20 cellular contexts compared by ENCODE assay signal in the genomic region with DNA sequence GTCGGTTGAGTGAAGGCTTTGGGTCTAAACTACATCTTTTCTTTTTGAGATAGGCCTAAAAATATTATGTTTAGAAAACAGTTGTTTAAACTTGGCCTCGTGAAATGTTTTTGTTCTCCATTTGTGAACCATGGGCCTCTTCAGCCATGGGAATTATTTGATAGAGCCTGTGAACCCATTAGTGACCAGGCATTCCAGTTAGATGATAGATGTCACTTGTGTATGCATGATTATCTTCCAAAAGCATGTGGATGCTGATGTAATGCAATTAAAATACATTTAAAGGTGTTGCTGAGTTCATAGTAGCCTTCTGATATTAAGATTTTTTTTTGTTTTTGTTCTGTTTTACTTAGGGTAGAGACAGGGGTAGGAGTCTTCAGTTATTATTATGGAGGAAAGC. TPM values are rescaled to one million over a fixed set of nuclear protein-coding genes. Genes with fewer than 3 reads are reported as not detected.
DNase-seq lines count a peak whose midpoint lies in the region; ATAC-seq, FAIRE-seq and TF ChIP-seq lines count a peak whose summit lies in the region.
"Had no signal": no experiment of that assay in that cellular context is flagged by ENCODE, and none has a peak within 500 bp of the region (broad histone marks: within the 10 kb centered on the region; RNA-seq: fewer than 3 reads in every experiment).

No MANE protein-coding gene starts in this region.

- no peaks in the 10 kb centered on the region for H3K9me3 Mint-ChIP-seq in MCF 10A (ENCODE audit: unreplicated experiment)
- H3K9me3 Mint-ChIP-seq: activated naive CD8-positive, alpha-beta T cell treated with anti-CD3 and anti-CD28 coated beads, Interleukin-2, amount 10 ng/mL, durations not matched to agents 7 days and 5 days; H9; T-cell had no signal

- BruUV-seq in MCF 10A (replicated peaks; lab: Mats Ljungman, UMichigan) (no TSS peak), mammary epithelial cell (replicated peaks; lab: Mats Ljungman, UMichigan) (no TSS peak), K562 (replicated peaks; lab: Mats Ljungman, UMichigan) (no TSS peak)

- dilution Hi-C loops in mammary epithelial cell (cut with HindIII; ENCODE audit: low sequenced_read_pairs), result no loop called here

- in situ Hi-C loops in mammary epithelial cell (cut with MboI; ENCODE audit: low sequenced_read_pairs in 2 of 2), result no loop called here
- in situ Hi-C loops in K562 (cut with MboI), result no loop called here
- in situ Hi-C loops in transverse colon (cut with MboI; ENCODE audit: low pct_ligation_motif_present in 1 of 4, low pct_unique_long_range_greater_than_20kb in 1 of 4, low sequenced_read_pairs in 3 of 4), result no loop called here

- H3K79me2 ChIP-seq in mammary epithelial cell (ENCODE audit: insufficient read depth, low read length) (peaks cover 35% of the 10 kb centered on the region), K562 (ENCODE audit: control insufficient read depth, insufficient read depth, low read length) (peaks cover 73% of the 10 kb centered on the region)

- POLR2A ChIA-PET in MCF 10A (lab: Yijun Ruan, JAX) (interaction anchor here (1.0 kb wide), 2 partner anchors 15 to 33 kb away, joined by 3 read pairs; partner anchors contain the start of gene CPEB4), K562 (lab: Yijun Ruan, JAX) (interaction anchor here (1.0 kb wide), 1 partner anchor 81 kb away, joined by 4 read pairs; no protein-coding TSS in a partner anchor)

- TF ChIP-seq CTCF in MCF 10A (IDR thresholded peaks at IDR 0.05; ENCODE audit: unreplicated experiment) (no peak), mammary epithelial cell (conservative IDR thresholded peaks at IDR 0.05 in 1 of 2, IDR thresholded peaks at IDR 0.05 in 1 of 2; ENCODE audit: extremely low read depth in 1 of 2, insufficient read depth in 1 of 2, low read depth in 1 of 2, low read length in 2 of 2) (no peak), K562 (IDR thresholded peaks at IDR 0.05 in 2 of 3, conservative IDR thresholded peaks at IDR 0.05 in 1 of 3; ENCODE audit: insufficient read depth in 2 of 3, low read depth in 1 of 3, low read length in 3 of 3) (no peak), transverse colon (IDR thresholded peaks at IDR 0.05) (no peak)

- peak overlapping the region; percentile 82 for H3K27ac Mint-ChIP-seq in MCF 10A (ENCODE audit: low read depth, unreplicated experiment)
- H3K27ac Mint-ChIP-seq: activated naive CD8-positive, alpha-beta T cell treated with anti-CD3 and anti-CD28 coated beads, Interleukin-2, amount 10 ng/mL, durations not matched to agents 7 days and 5 days; H9; T-cell had no signal

- no peak for TF ChIP-seq RAD21 in K562 (CRISPR knock-in tag; conservative IDR thresholded peaks at IDR 0.05 in 1 of 2, IDR thresholded peaks at IDR 0.05 in 1 of 2)

- CTCF ChIA-PET in MCF 10A (lab: Yijun Ruan, JAX) (no interaction called here), mammary epithelial cell (lab: Charles Lee; ENCODE audit: low non-redundant PET) (interaction anchor here (0.6 kb wide), 1 partner anchor 312 kb away, joined by 3 read pairs; no protein-coding TSS in a partner anchor), K562 (lab: Yijun Ruan, JAX; ENCODE audit: low intra/inter-chr PET ratio) (no interaction called here)

- H3K4me1 ChIP-seq in mammary epithelial cell (ENCODE audit: insufficient read depth, low read length), result peaks cover 16% of the 10 kb centered on the region
- peaks cover 5 to 33% of the 10 kb centered on the region in 2 experiments; a peak in 4 of 5 replicates for H3K4me1 ChIP-seq in K562 (replicated peaks in 1 of 2; ENCODE audit: control insufficient read depth in 2 of 2, insufficient read depth in 2 of 2, low read length in 2 of 2)
- H3K4me1 ChIP-seq in transverse colon, result peaks cover 45 to 80% (median 53%) of the 10 kb centered on the region in 4 donors

- TF ChIP-seq POLR2A in K562 (conservative IDR thresholded peaks at IDR 0.05) (no peak), transverse colon (IDR thresholded peaks at IDR 0.05) (no peak)

- no peak overlapping the region for H2AFZ ChIP-seq in mammary epithelial cell (ENCODE audit: low read depth, low read length)
- H2AFZ ChIP-seq in K562 (ENCODE audit: low read depth, low read length), result no peak overlapping the region

- H4K20me1 ChIP-seq in mammary epithelial cell (ENCODE audit: insufficient read depth, low read length), result no peaks in the 10 kb centered on the region
- no peaks in the 10 kb centered on the region; the same call in 1 of the 2 replicates for H4K20me1 ChIP-seq in K562 (replicated peaks; ENCODE audit: control insufficient read depth, insufficient read depth, low read length)

- H3K9me3 ChIP-seq in mammary epithelial cell (replicated peaks; ENCODE audit: insufficient read depth, low read length) (no peaks in the 10 kb centered on the region), K562 (replicated peaks; ENCODE audit: control insufficient read depth, insufficient read depth, low read depth, low read length) (no peaks in the 10 kb centered on the region), transverse colon (no peaks in the 10 kb centered on the region)
- H3K9me3 ChIP-seq: colonic mucosa, ovary had no signal

- H3K27me3 ChIP-seq in mammary epithelial cell (ENCODE audit: insufficient read depth, low read length) (no peaks in the 10 kb centered on the region), K562 (ENCODE audit: control insufficient read depth in 2 of 2, insufficient read depth in 2 of 2, low read length in 2 of 2) (no peaks in the 10 kb centered on the region), transverse colon (no peaks in the 10 kb centered on the region)
- H3K27me3 ChIP-seq: colonic mucosa, ovary had no signal

- H3K27ac ChIP-seq in mammary epithelial cell (ENCODE audit: insufficient read depth, low read depth, low read length), result no peak overlapping the region
- H3K27ac ChIP-seq in K562 (ENCODE audit: extremely low read depth, low read depth, low read length), result no peak overlapping the region
- H3K27ac ChIP-seq in transverse colon, result peak overlapping the region; percentile 81 to 90 (median 86)
- H3K27ac ChIP-seq: colonic mucosa had no signal

- no peak overlapping the region for H3K4me3 Mint-ChIP-seq in MCF 10A (ENCODE audit: unreplicated experiment)
- H3K4me3 Mint-ChIP-seq: activated naive CD8-positive, alpha-beta T cell treated with anti-CD3 and anti-CD28 coated beads, Interleukin-2, amount 10 ng/mL, durations not matched to agents 7 days and 5 days; H9; T-cell had no signal

- H3K9ac ChIP-seq in mammary epithelial cell (ENCODE audit: insufficient read depth, low read length) (no peak overlapping the region), K562 (ENCODE audit: insufficient read depth in 1 of 2, low read depth in 2 of 2, low read length in 2 of 2) (no peak overlapping the region)

- DNase-seq in MCF 10A (ENCODE audit: unreplicated experiment) (no peak), mammary epithelial cell (no peak), K562 (ENCODE audit: extremely low read depth in 1 of 4, low spot score in 3 of 4) (no peak), myocyte (ENCODE audit: low read depth) (peak; percentile 61), transverse colon (no peak), anterior cingulate cortex (lab: John Stamatoyannopoulos, UW) (no peak), NCI-H2196 (lab: John Stamatoyannopoulos, UW; ENCODE audit: unreplicated experiment) (no peak), amygdala (lab: John Stamatoyannopoulos, UW) (no peak)
- DNase-seq: activated naive CD8-positive, alpha-beta T cell treated with anti-CD3 and anti-CD28 coated beads, Interleukin-2, amount 10 ng/mL, durations not matched to agents 7 days and 5 days; colonic mucosa; COR-L47; H9; mesendoderm; NCI-H146; NCI-H446 treated with DMSO at 0.1 percent for 48 hours; ovary; T-cell had no signal

- TF ChIP-seq EP300 in K562 (IDR thresholded peaks at IDR 0.05; ENCODE audit: low read length), result no peak
- TF ChIP-seq EP300 in transverse colon (IDR thresholded peaks at IDR 0.05; ENCODE audit: low read depth), result no peak

- H3K36me3 ChIP-seq in mammary epithelial cell (ENCODE audit: insufficient read depth, low read length), result no peaks in the 10 kb centered on the region
- H3K36me3 ChIP-seq in K562 (ENCODE audit: control insufficient read depth, insufficient read depth, low read length), result peaks cover 40% of the 10 kb centered on the region
- H3K36me3 ChIP-seq in transverse colon, result no peaks in the 10 kb centered on the region
- H3K36me3 ChIP-seq: colonic mucosa, ovary had no signal

- H3K4me3 ChIP-seq in mammary epithelial cell (replicated peaks in 1 of 3; ENCODE audit: insufficient read depth in 1 of 3, low read depth in 2 of 3, low read length in 3 of 3) (no peak overlapping the region), K562 (no peak overlapping the region), transverse colon (no peak overlapping the region)
- H3K4me3 ChIP-seq: colonic mucosa, ovary had no signal

- no peak for FAIRE-seq in K562 (lab: Jason Lieb, UNC)
- FAIRE-seq: A204.1 had no signal

- ATAC-seq in K562, result no peak
- ATAC-seq: activated CD4-positive, CD25-positive, alpha-beta regulatory T cell treated with anti-CD3 and anti-CD28 coated beads, Interleukin-2, amount 50 U/mL, for 24 hours; esophagus mucosa; T-cell had no signal

- H3K9me1 ChIP-seq in K562 (ENCODE audit: control insufficient read depth, insufficient read depth, low read length), result peaks cover 7% of the 10 kb centered on the region

- intact Hi-C loops in MCF 10A (cut with micrococcal nuclease), result no loop called here
- intact Hi-C loops in mammary epithelial cell (cut with micrococcal nuclease), result no loop called here
- intact Hi-C loops in K562 (cut with micrococcal nuclease), result no loop called here
- intact Hi-C loops in transverse colon (cut with DNase I; ENCODE audit: low total_unique reads), result loop anchor here (2.0 kb wide), 1 partner anchor 32 kb away; the partner anchor contains the start of gene CPEB4

- 100% methylated on average over 2 of the region's 2 CpGs for WGBS in mammary epithelial cell (ENCODE audit: low coverage, missing lambda C conversion rate)
- 26% methylated on average over 2 of the region's 2 CpGs for WGBS in K562 (ENCODE audit: insufficient coverage, low coverage, missing lambda C conversion rate)
- 26 to 36% methylated on average over 2 of the region's 2 CpGs for WGBS in transverse colon (ENCODE audit: low coverage in 1 of 2), 2 donors

- H3K36me3 Mint-ChIP-seq in MCF 10A (ENCODE audit: insufficient read depth, unreplicated experiment), result peaks cover 26% of the 10 kb centered on the region

- no peaks in the 10 kb centered on the region for H3K27me3 Mint-ChIP-seq in MCF 10A (ENCODE audit: insufficient read depth, unreplicated experiment)
- H3K27me3 Mint-ChIP-seq: activated naive CD8-positive, alpha-beta T cell treated with anti-CD3 and anti-CD28 coated beads, Interleukin-2, amount 10 ng/mL, durations not matched to agents 7 days and 5 days; T-cell had no signal

- H3K4me1 Mint-ChIP-seq in MCF 10A (ENCODE audit: insufficient read depth, unreplicated experiment), result peaks cover 31% of the 10 kb centered on the region

- H3K4me2 ChIP-seq in mammary epithelial cell (ENCODE audit: insufficient read depth, low read depth, low read length) (no peak overlapping the region), K562 (ENCODE audit: insufficient read depth, low read length) (no peak overlapping the region)

RNA-seq across cellular contexts. Expression of gene CPEB4, which starts 32.7 kb away (rescaled TPM):
- total RNA-seq in MCF 10A (2022), result 86.7 and 99.0 TPM in 2 replicates
- 10 to 100 TPM; 29.1 to 44.5 TPM for total RNA-seq in mammary epithelial cell
- polyA plus RNA-seq in mammary epithelial cell, result 12.0 TPM
- 9.6 TPM for polyA minus RNA-seq in mammary epithelial cell
- total RNA-seq in K562 (2011; cell fraction: chromatin; rRNA removed; ENCODE audit: low replicate concordance), result 49.3 and 127 TPM in 2 replicates
- total RNA-seq in K562 (2011; cell fraction: nucleolus; rRNA removed), result 32.2 and 37.4 TPM in 2 replicates
- 56.7 and 64.2 TPM in 2 replicates for total RNA-seq in K562 (2011; cell fraction: nucleoplasm; rRNA removed)
- total RNA-seq in K562 (2014; rRNA removed), result 9.5 and 10.2 TPM in 2 replicates
- 20.6 and 21.8 TPM in 2 replicates for total RNA-seq in K562 (2014; rRNA removed; fragmentation: Illumina TruSeq; extraction: Trizol)
- 12.0 and 12.4 TPM in 2 replicates for total RNA-seq in K562 (2015; rRNA removed; fragmentation: Illumina TruSeq; extraction: Trizol)
- 17.7 and 19.7 TPM in 2 replicates for total RNA-seq in K562 (2021)
- polyA plus RNA-seq in K562 (2011; rRNA removed), result 17.6 and 21.3 TPM in 2 replicates
- polyA plus RNA-seq in K562 (2011; cell fraction: cytosol; rRNA removed), result 9.8 and 13.5 TPM in 2 replicates
- polyA plus RNA-seq in K562 (2011; cell fraction: nucleus; rRNA removed), result 33.8 and 38.5 TPM in 2 replicates
- polyA plus RNA-seq in K562 (2012), result 11.6 and 13.2 TPM in 2 replicates
- polyA plus RNA-seq in K562 (2014; fragmentation: Illumina TruSeq; extraction: Trizol), result 9.3 and 13.2 TPM in 2 replicates
- 10 to 100 TPM in 1 of 2 experiments, 1 to 10 TPM in 1; 7.4 to 10.2 TPM for polyA plus RNA-seq in K562 (2014; fragmentation: Nextera tagmentation; extraction: Ambion mirVana)
- 11.0 and 12.2 TPM in 2 replicates for polyA plus RNA-seq in K562 (2014; rRNA removed)
- polyA minus RNA-seq in K562 (2011; rRNA and poly(A)+ RNA removed), result 49.0 and 67.5 TPM in 2 replicates
- polyA minus RNA-seq in K562 (2011; cell fraction: cytosol; rRNA and poly(A)+ RNA removed), result 12.2 and 17.7 TPM in 2 replicates
- 45.2 and 47.7 TPM in 2 replicates for polyA minus RNA-seq in K562 (2011; cell fraction: nucleus; rRNA and poly(A)+ RNA removed)
- 43.5 and 64.3 TPM in 2 replicates for total RNA-seq in myocyte
- 14.7 TPM for polyA plus RNA-seq in myocyte (2012)
- total RNA-seq in transverse colon, result 10 to 100 TPM; 23.6 to 67.7 (median 36.5) TPM

Comparison
In these comparisons a context has a peak if more than half of its experiments do, and no peak if none do; other contexts are left out.
1. H3K27ac ChIP-seq: peak in transverse colon (4 of 4); none in mammary epithelial cell (single experiment) and K562 (single experiment).